9 cellular contexts compared by ENCODE assay signal in genomic region chr11:57277845-57278720, GRCh38. TPM values are rescaled to one million over a fixed set of nuclear protein-coding genes. Genes with fewer than 3 reads are reported as not detected.
A peak's percentile ranks its signal among the peaks of the same experiment; 100 is the strongest.
DNase-seq lines count a peak whose midpoint lies in the region; ATAC-seq, FAIRE-seq and TF ChIP-seq lines count a peak whose summit lies in the region.
"Had no signal": no experiment of that assay in that cellular context is flagged by ENCODE, and none has a peak within 500 bp of the region (broad histone marks: within the 10 kb centered on the region; RNA-seq: fewer than 3 reads in every experiment).

No MANE protein-coding gene starts in this region.

- ATAC-seq in GM21529 (IDR thresholded peaks at IDR 0.05; ENCODE audit: unreplicated experiment) (peak; percentile 92), GM19467 (IDR thresholded peaks at IDR 0.05; ENCODE audit: unreplicated experiment) (no peak)

- no peaks in the 10 kb centered on the region for H3K27me3 ChIP-seq in keratinocyte (ENCODE audit: control insufficient read depth, extremely low read depth, insufficient read depth, low read length)

- FAIRE-seq in keratinocyte (lab: Jason Lieb, UNC), result peak; percentile 59

- H3K27ac ChIP-seq in keratinocyte (ENCODE audit: control insufficient read depth, insufficient read depth, low read length), result peak overlapping the region; percentile 65

- no peaks in the 10 kb centered on the region for H3K9me3 ChIP-seq in keratinocyte (ENCODE audit: control insufficient read depth, low read depth, low read length)

- CTCF ChIA-PET in MCF 10A (lab: Yijun Ruan, JAX), result interaction anchor here (0.6 to 4.6 kb wide), 30 partner anchors 8 to 792 kb away, joined by 3 to 35 read pairs (median 4); no protein-coding TSS in a partner anchor

- H3K27ac Mint-ChIP-seq in MCF 10A (ENCODE audit: low read depth, unreplicated experiment), result peak overlapping the region; percentile 83

- DNase-seq in EH (ENCODE audit: low read depth), result peak; percentile 91
- DNase-seq in Kasumi-1 (lab: John Stamatoyannopoulos, UW), result peak; percentile 45 to 60
- peak; percentile 60 for DNase-seq in RPMI8226
- peak; percentile 86 for DNase-seq in MCF 10A (ENCODE audit: unreplicated experiment)
- DNase-seq in keratinocyte (ENCODE audit: low read depth, low spot score), result no peak
- DNase-seq in stimulated activated CD4-positive, alpha-beta T cell treated with anti-CD3 and anti-CD28 coated beads, Interleukin-15, amount 100 ng/mL, for 24 hours, result peak; percentile 55

- H2AFZ ChIP-seq in keratinocyte (ENCODE audit: control insufficient read depth, low read length), result peak overlapping the region; percentile 56

- H3K4me1 ChIP-seq in keratinocyte (ENCODE audit: control insufficient read depth, extremely low read depth, insufficient read depth, low read length), result peaks cover 40% of the 10 kb centered on the region

- TF ChIP-seq CTCF in MCF 10A (IDR thresholded peaks at IDR 0.05; ENCODE audit: unreplicated experiment) (peak; percentile 62), keratinocyte (optimal IDR thresholded peaks at IDR 0.05 in 1 of 3, IDR thresholded peaks at IDR 0.05 in 1 of 3, conservative IDR thresholded peaks at IDR 0.05 in 1 of 3; ENCODE audit: extremely low read depth in 1 of 3, insufficient read depth in 2 of 3, low read length in 3 of 3) (peak; percentile 68 to 94 (median 77))

- no peaks in the 10 kb centered on the region for H3K79me2 ChIP-seq in keratinocyte (ENCODE audit: control insufficient read depth, insufficient read depth, low read length)

- dilution Hi-C loops in keratinocyte (cut with MboI; ENCODE audit: extremely low pct_ligation_motif_present, low sequenced_read_pairs), result loop anchor here (25.0 kb wide), 1 partner anchor 441 kb away; no protein-coding TSS in a partner anchor

- intact Hi-C loops in MCF 10A (cut with micrococcal nuclease), result loop anchor here (1.0 to 2.0 kb wide), 7 partner anchors 17 to 437 kb away; no protein-coding TSS in a partner anchor

- H3K4me2 ChIP-seq in keratinocyte (ENCODE audit: control insufficient read depth, extremely low read depth, insufficient read depth, low read depth, low read length), result peak overlapping the region; percentile 81

- POLR2A ChIA-PET in MCF 10A (lab: Yijun Ruan, JAX), result interaction anchor here (0.7 to 6.3 kb wide), 18 partner anchors 11 to 437 kb away, joined by 3 to 93 read pairs (median 5); partner anchors contain the start of gene TNKS1BP1

- H3K36me3 Mint-ChIP-seq in MCF 10A (ENCODE audit: insufficient read depth, unreplicated experiment), result no peaks in the 10 kb centered on the region

- peak overlapping the region; percentile 49 for H3K4me3 Mint-ChIP-seq in MCF 10A (ENCODE audit: unreplicated experiment)
- H3K4me3 Mint-ChIP-seq: central memory CD8-positive, alpha-beta T cell had no signal

- H4K20me1 ChIP-seq in keratinocyte (ENCODE audit: control insufficient read depth, extremely low read depth, insufficient read depth, low read length), result no peaks in the 10 kb centered on the region

- H3K9me3 Mint-ChIP-seq in MCF 10A (ENCODE audit: unreplicated experiment), result peaks cover 11% of the 10 kb centered on the region

- H3K4me3 ChIP-seq in keratinocyte (ENCODE audit: control insufficient read depth in 2 of 3, extremely low read depth in 1 of 3, insufficient read depth in 2 of 3, low read depth in 1 of 3, low read length in 3 of 3), result no peak overlapping the region

- BruUV-seq in MCF 10A (replicated peaks; lab: Mats Ljungman, UMichigan), result TSS peak; percentile 92

- H3K9ac ChIP-seq in keratinocyte (ENCODE audit: control insufficient read depth, extremely low read depth, insufficient read depth, low read length), result peak overlapping the region; percentile 53

- H3K4me1 Mint-ChIP-seq in MCF 10A (ENCODE audit: insufficient read depth, unreplicated experiment), result peaks cover 44% of the 10 kb centered on the region

- H3K36me3 ChIP-seq in keratinocyte (ENCODE audit: control insufficient read depth in 2 of 2, extremely low read depth in 1 of 2, insufficient read depth in 2 of 2, low read length in 2 of 2), result no peaks in the 10 kb centered on the region

- H3K27me3 Mint-ChIP-seq in MCF 10A (ENCODE audit: insufficient read depth, unreplicated experiment), result no peaks in the 10 kb centered on the region

- no peaks in the 10 kb centered on the region for H3K9me1 ChIP-seq in keratinocyte (ENCODE audit: control insufficient read depth, extremely low read depth, insufficient read depth, low read length)

RNA-seq across cellular contexts. Expression of gene APLNR, which starts 41.0 kb away (rescaled TPM):
- not detected in 2 replicates for total RNA-seq in MCF 10A (2022)
- polyA plus RNA-seq in keratinocyte, result 0.03 TPM in 1 of 3 replicates, not detected in the others
- polyA plus RNA-seq in keratinocyte (2011; ENCODE audit: low read depth), result not detected
- polyA plus RNA-seq in keratinocyte (2011; cell fraction: cytosol; rRNA removed), result not detected in 2 replicates
- not detected in 2 replicates for polyA plus RNA-seq in keratinocyte (2011; cell fraction: nucleus; rRNA removed)
- polyA plus RNA-seq in keratinocyte (2012; ENCODE audit: low replicate concordance), result 0.17 TPM in 1 of 2 replicates, not detected in the other
- polyA minus RNA-seq in keratinocyte, result not detected in 3 replicates
- polyA minus RNA-seq in keratinocyte (2011; cell fraction: cytosol; rRNA and poly(A)+ RNA removed), result not detected
- not detected in 2 replicates for polyA minus RNA-seq in keratinocyte (2011; cell fraction: nucleus; rRNA and poly(A)+ RNA removed)

RNA-seq across cellular contexts. Expression of gene TNKS1BP1, which starts 46.7 kb away (rescaled TPM):
- 198 and 202 TPM in 2 replicates for total RNA-seq in MCF 10A (2022)
- polyA plus RNA-seq in keratinocyte, result 88.3 to 107 TPM (median 94.3 TPM) in 3 replicates
- polyA plus RNA-seq in keratinocyte (2011; ENCODE audit: low read depth), result 155 TPM
- 73.8 and 93.4 TPM in 2 replicates for polyA plus RNA-seq in keratinocyte (2011; cell fraction: cytosol; rRNA removed)
- polyA plus RNA-seq in keratinocyte (2011; cell fraction: nucleus; rRNA removed), result 419 and 507 TPM in 2 replicates
- polyA plus RNA-seq in keratinocyte (2012; ENCODE audit: low replicate concordance), result 200 and 415 TPM in 2 replicates
- polyA minus RNA-seq in keratinocyte, result 196 to 291 TPM (median 228 TPM) in 3 replicates
- polyA minus RNA-seq in keratinocyte (2011; cell fraction: cytosol; rRNA and poly(A)+ RNA removed), result 155 TPM
- 200 and 236 TPM in 2 replicates for polyA minus RNA-seq in keratinocyte (2011; cell fraction: nucleus; rRNA and poly(A)+ RNA removed)

RNA-seq across cellular contexts. Expression of gene SSRP1, which starts 57.6 kb away (rescaled TPM):
- 159 and 229 TPM in 2 replicates for total RNA-seq in MCF 10A (2022)
- polyA plus RNA-seq in keratinocyte, result 64.3 to 139 TPM (median 115 TPM) in 3 replicates
- polyA plus RNA-seq in keratinocyte (2011; ENCODE audit: low read depth), result 80.2 TPM
- 97.3 and 122 TPM in 2 replicates for polyA plus RNA-seq in keratinocyte (2011; cell fraction: cytosol; rRNA removed)
- polyA plus RNA-seq in keratinocyte (2011; cell fraction: nucleus; rRNA removed), result 74.8 and 78.5 TPM in 2 replicates
- polyA plus RNA-seq in keratinocyte (2012; ENCODE audit: low replicate concordance), result 65.8 and 117 TPM in 2 replicates
- polyA minus RNA-seq in keratinocyte, result 102 to 159 TPM (median 129 TPM) in 3 replicates
- polyA minus RNA-seq in keratinocyte (2011; cell fraction: cytosol; rRNA and poly(A)+ RNA removed), result 56.2 TPM
- 19.4 and 27.7 TPM in 2 replicates for polyA minus RNA-seq in keratinocyte (2011; cell fraction: nucleus; rRNA and poly(A)+ RNA removed)
